In the genomic region with DNA sequence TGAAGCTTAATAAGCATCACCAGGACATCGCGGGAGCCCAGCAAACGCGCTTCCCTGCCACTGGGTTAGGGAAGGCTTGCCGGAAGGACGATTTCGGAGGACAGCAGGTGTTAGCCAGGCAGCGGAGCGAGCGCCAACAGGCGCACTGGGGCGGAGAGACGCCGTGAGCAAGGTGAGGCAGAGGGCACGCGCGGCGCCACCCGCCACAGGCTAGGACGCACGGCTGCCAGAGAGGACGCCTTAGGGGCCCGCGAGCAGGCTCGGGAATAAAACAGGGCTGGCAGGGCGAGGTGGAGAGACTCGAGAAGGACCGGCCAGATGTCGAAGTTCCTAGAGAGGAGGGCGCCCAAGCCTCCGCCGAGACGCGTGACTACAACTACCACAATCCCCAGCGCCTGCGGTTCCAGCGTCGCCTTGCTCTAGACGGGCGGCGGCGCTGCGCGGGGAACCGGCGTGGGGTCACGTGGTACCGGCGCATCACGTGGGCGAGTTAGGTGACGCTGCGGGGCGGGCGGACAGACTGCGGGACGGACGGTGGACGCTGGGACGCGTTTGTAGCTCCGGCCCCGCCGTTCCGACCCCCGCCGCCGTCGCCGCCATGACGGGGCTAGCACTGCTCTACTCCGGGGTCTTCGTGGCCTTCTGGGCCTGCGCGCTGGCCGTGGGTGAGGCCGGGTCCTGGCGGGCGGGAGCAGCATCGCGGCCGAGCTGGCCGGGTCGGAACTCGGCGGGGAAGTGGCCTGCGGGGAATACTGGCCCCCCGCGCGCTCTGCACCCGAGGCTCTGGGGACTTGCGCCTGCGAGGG, we compare ENCODE assay signal across 8 cellular contexts. TPM values are rescaled to one million over a fixed set of nuclear protein-coding genes. Genes with fewer than 3 reads are reported as not detected.
DNase-seq lines count a peak whose midpoint lies in the region; ATAC-seq and TF ChIP-seq lines count a peak whose summit lies in the region.

A gene (plus strand): TSS at position 518 of the 806 bp plus-strand sequence. CDS start 81 bp downstream, at position 599.

- intact Hi-C loops in breast epithelium (cut with DNase I; ENCODE audit: low total_unique reads) = loop anchor here (5.0 to 10.0 kb wide), 3 partner anchors 440 to 1637 kb away; a partner anchor contains a TSS

- ATAC-seq in GM18907 (IDR thresholded peaks at IDR 0.05; ENCODE audit: unreplicated experiment) (peak; percentile 70), HG03139 (IDR thresholded peaks at IDR 0.05; ENCODE audit: unreplicated experiment) (peak; percentile 49)

- peak; percentile 78 for DNase-seq in AG04450 (ENCODE audit: low read depth, low spot score)
- DNase-seq in NCI-H2227 (lab: John Stamatoyannopoulos, UW; ENCODE audit: unreplicated experiment) = peak; percentile 97
- peak; percentile 96 for DNase-seq in WERI-Rb-1
- DNase-seq in breast epithelium (ENCODE audit: low spot score in 2 of 2) = peak; percentile 95 to 98

- peak within 1 kb of the TSS; percentile 88 for H3K9ac ChIP-seq in iPS-20b (ENCODE audit: low read depth, low read length)

- peak; percentile 88 for TF ChIP-seq POLR2A in breast epithelium (IDR thresholded peaks at IDR 0.05)

- H3K9me3 ChIP-seq in AG04450 (ENCODE audit: control insufficient read depth, insufficient read depth, low read length) = no peaks in the 10 kb centered on the region; the same call in none of the 2 replicates
- no peaks in the 10 kb centered on the region for H3K9me3 ChIP-seq in WERI-Rb-1 (ENCODE audit: severe bottlenecking)
- H3K9me3 ChIP-seq in breast epithelium = no peaks in the 10 kb centered on the region
- H3K9me3 ChIP-seq in iPS-20b (ENCODE audit: insufficient read depth, low read depth, low read length) = no peaks in the 10 kb centered on the region

- POLR2A ChIA-PET in AG04450 (lab: Yijun Ruan, JAX) = interaction anchor here (0.7 to 2.1 kb wide), 8 partner anchors 12 to 1547 kb away, joined by 3 to 5 read pairs (median 3); a partner anchor contains a TSS

- H3K36me3 ChIP-seq in WERI-Rb-1 = peaks cover 49% of the 10 kb centered on the region
- no peaks in the 10 kb centered on the region for H3K36me3 ChIP-seq in breast epithelium
- H3K36me3 ChIP-seq in iPS-20b (ENCODE audit: insufficient read depth, low read depth, low read length) = peaks cover 49% of the 10 kb centered on the region

- H3K4me3 ChIP-seq in AG04450 (ENCODE audit: low read depth, low read length) (peak within 1 kb of the TSS; percentile 86), WERI-Rb-1 (ENCODE audit: low read depth, low read length) (peak within 1 kb of the TSS; percentile 74), breast epithelium (peak within 1 kb of the TSS; percentile 92 to 95 (median 95)), iPS-20b (ENCODE audit: low read length) (peak within 1 kb of the TSS; percentile 92), skin epidermis (peak within 1 kb of the TSS; percentile 68 to 99 (median 87))

- peaks cover 0 to 26% of the 10 kb centered on the region in 2 donors for H3K4me1 ChIP-seq in breast epithelium
- 0 out of 2 replicates have a peak, but pooled peaks cover 4% of the 10 kb centered on the region for H3K4me1 ChIP-seq in iPS-20b (ENCODE audit: insufficient read depth, low read length)

- H3K27me3 ChIP-seq in AG04450 (ENCODE audit: control insufficient read depth, insufficient read depth, low read length) (no peaks in the 10 kb centered on the region), WERI-Rb-1 (ENCODE audit: insufficient read depth, low read depth, severe bottlenecking) (no peaks in the 10 kb centered on the region), breast epithelium (no peaks in the 10 kb centered on the region), iPS-20b (ENCODE audit: insufficient read depth, low read length) (no peaks in the 10 kb centered on the region)

- peak within 1 kb of the TSS; percentile 52 for H3K27ac ChIP-seq in AG04450 (ENCODE audit: low read depth, low read length)
- peak within 1 kb of the TSS; percentile 85 for H3K27ac ChIP-seq in WERI-Rb-1
- peak within 1 kb of the TSS; percentile 96 to 97 for H3K27ac ChIP-seq in breast epithelium
- H3K27ac ChIP-seq in iPS-20b (ENCODE audit: low read length) = peak within 1 kb of the TSS; percentile 86
- H3K27ac ChIP-seq in skin epidermis = peak within 1 kb of the TSS; percentile 84 to 98 (median 94)

- CTCF ChIA-PET in AG04450 (lab: Charles Lee) = interaction anchor here (0.6 to 1.7 kb wide), 5 partner anchors 29 to 1696 kb away, joined by 3 to 6 read pairs (median 5); no protein-coding TSS in a partner anchor

- no peak for TF ChIP-seq CTCF in AG04450 (IDR thresholded peaks at IDR 0.05; ENCODE audit: low read depth, low read length)
- TF ChIP-seq CTCF in WERI-Rb-1 (IDR thresholded peaks at IDR 0.05; ENCODE audit: low read depth, low read length) = peak; percentile 18; the same call in 1 of the 2 replicates
- TF ChIP-seq CTCF in breast epithelium (IDR thresholded peaks at IDR 0.05) = peak; percentile 8 to 58 (median 54)

RNA-seq across cellular contexts. Expression of the gene that starts here (rescaled TPM):
- polyA plus RNA-seq in AG04450 (2011; rRNA removed) = 130 and 140 TPM in 2 replicates
- 64.5 and 77.1 TPM in 2 replicates for polyA minus RNA-seq in AG04450 (2011; rRNA and poly(A)+ RNA removed)
- 100 to 1,000 TPM; 131 to 156 (median 155) TPM for total RNA-seq in breast epithelium

Comparison
In these comparisons a context has a peak if more than half of its experiments do, and no peak if none do; other contexts are left out.
1. Peak in every context shown above with its lines: DNase-seq, ATAC-seq, H3K4me3 ChIP-seq and H3K27ac ChIP-seq.